Comparison of ENCODE assay signal across 21 cellular contexts in the genomic region with DNA sequence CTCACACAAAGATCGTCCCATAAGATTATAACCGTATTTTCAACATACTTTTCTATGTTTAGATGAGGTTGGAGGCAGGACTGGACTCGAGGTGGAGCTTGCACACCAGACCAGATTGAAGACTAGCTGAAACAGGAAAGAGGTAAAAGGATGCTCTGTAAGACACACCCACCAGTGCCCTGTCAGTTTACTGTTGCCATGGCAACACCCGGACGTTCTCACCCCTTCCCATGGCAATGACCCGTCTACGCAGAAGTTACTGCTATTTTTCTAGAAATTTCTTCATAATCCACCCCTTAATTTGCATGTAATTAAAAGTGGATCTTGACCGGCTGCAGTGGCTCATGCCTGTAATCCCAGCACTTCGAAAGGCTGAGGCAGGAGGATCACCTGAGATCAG. TPM values are rescaled to one million over a fixed set of nuclear protein-coding genes. Genes with fewer than 3 reads are reported as not detected.
DNase-seq lines count a peak whose midpoint lies in the region; ATAC-seq and TF ChIP-seq lines count a peak whose summit lies in the region.
"Had no signal": no experiment of that assay in that cellular context is flagged by ENCODE, and none has a peak within 500 bp of the region (broad histone marks: within the 10 kb centered on the region; RNA-seq: fewer than 3 reads in every experiment).

No MANE protein-coding gene starts in this region.

- no peak overlapping the region for H3K4me3 Mint-ChIP-seq in H9

- no peak overlapping the region for H2BK15ac ChIP-seq in H9 (ENCODE audit: low read depth, low read length)

- no peak overlapping the region for H4K8ac ChIP-seq in H9 (replicated peaks; ENCODE audit: insufficient read length, low read depth, low read length)

- peaks cover 0 to 16% of the 10 kb centered on the region in 2 experiments; a peak in 2 of 4 replicates for H3K4me1 Mint-ChIP-seq in H9

- H2AFZ ChIP-seq in H9 (ENCODE audit: low read length): no peak overlapping the region

- H3K4me2 ChIP-seq in H9 (ENCODE audit: insufficient read depth, insufficient read length, low read length): no peak overlapping the region
- H3K4me2 ChIP-seq: KMS-11, SK-N-SH had no signal

- no peak overlapping the region for H2BK12ac ChIP-seq in H9 (ENCODE audit: insufficient read length, low read depth, low read length)

- H3K4ac ChIP-seq in H9 (ENCODE audit: low read depth, low read length): no peak overlapping the region

- H3K36me3 Mint-ChIP-seq in H9 (ENCODE audit: insufficient read depth in 1 of 3, low read depth in 3 of 3): no peaks in the 10 kb centered on the region; a peak in 1 of 7 replicates

- H3K23ac ChIP-seq in H9 (ENCODE audit: insufficient read length, low read depth, low read length): no peak overlapping the region

- no peaks in the 10 kb centered on the region for H3K79me1 ChIP-seq in H9 (ENCODE audit: insufficient read depth, low read depth, low read length, poor library complexity, severe bottlenecking)

- no peaks in the 10 kb centered on the region for H3K27me3 ChIP-seq in H9 (ENCODE audit: insufficient read depth, low read length)

- no peak overlapping the region for H3K56ac ChIP-seq in H9 (ENCODE audit: insufficient read length, low read depth, low read length)

- no peaks in the 10 kb centered on the region; the same call in 1 of the 2 replicates for H3K4me1 ChIP-seq in H9 (ENCODE audit: insufficient read depth, low read length)

- no peaks in the 10 kb centered on the region for H3K9me3 ChIP-seq in H9 (ENCODE audit: control insufficient read depth, low read depth, low read length)
- H3K9me3 ChIP-seq: SK-N-SH had no signal

- no peak for ATAC-seq in HG02588 (IDR thresholded peaks at IDR 0.05; ENCODE audit: unreplicated experiment)
- no peak for ATAC-seq in HG02885 (IDR thresholded peaks at IDR 0.05; ENCODE audit: poor library complexity, unreplicated experiment)
- ATAC-seq: Panc1 had no signal

- H3K14ac ChIP-seq in H9 (ENCODE audit: insufficient read depth, low read length): no peak overlapping the region

- H4K20me1 ChIP-seq in H9 (ENCODE audit: control insufficient read depth, insufficient read depth, insufficient read length): no peaks in the 10 kb centered on the region

- no peak for TF ChIP-seq CTCF in H9 (conservative IDR thresholded peaks at IDR 0.05)
- no peak for TF ChIP-seq CTCF in NB4 (IDR thresholded peaks at IDR 0.05; ENCODE audit: low read depth, low read length)

- H2AK5ac ChIP-seq in H9 (ENCODE audit: insufficient read length, low read length): no peak overlapping the region

- WGBS in H9 (ENCODE audit: extremely low coverage, insufficient read length, low lambda C conversion rate): no CpG with 5 or more reads among the region's 9 CpGs

- H3T11ph ChIP-seq in H9 (ENCODE audit: low read length): no peak overlapping the region

- no peak overlapping the region for H3K27ac ChIP-seq in H9 (ENCODE audit: insufficient read length, low read depth, low read length)
- H3K27ac ChIP-seq: KMS-11 had no signal

- no peaks in the 10 kb centered on the region for H3K9me3 Mint-ChIP-seq in H9

- H3K27ac Mint-ChIP-seq in H9: no peak overlapping the region; a peak in 1 of 7 replicates

- no peak for TF ChIP-seq POLR2A in NB4 (IDR thresholded peaks at IDR 0.05; ENCODE audit: extremely low read depth, insufficient read length)

- H2BK120ac ChIP-seq in H9 (ENCODE audit: low read depth, low read length, poor library complexity, severe bottlenecking): no peak overlapping the region

- no peaks in the 10 kb centered on the region for H3K79me2 ChIP-seq in H9 (ENCODE audit: insufficient read depth, low read length)

- H4K5ac ChIP-seq in H9 (ENCODE audit: insufficient read length, low read depth, low read length): no peak overlapping the region

- no peak overlapping the region for H4K91ac ChIP-seq in H9 (ENCODE audit: insufficient read length, low read depth, low read length)

- H2BK5ac ChIP-seq in H9 (ENCODE audit: insufficient read length, low read length): no peak overlapping the region

- H3K18ac ChIP-seq in H9 (ENCODE audit: insufficient read length, low read depth, low read length): no peak overlapping the region

- H3K27me3 Mint-ChIP-seq in H9 (ENCODE audit: low read depth): peaks cover 3% of the 10 kb centered on the region

- no peak overlapping the region for H3K9ac ChIP-seq in H9 (ENCODE audit: extremely low read depth, insufficient read length, low read length)
- H3K9ac ChIP-seq: KMS-11, SK-N-SH had no signal

- no peaks in the 10 kb centered on the region for H3K23me2 ChIP-seq in H9 (ENCODE audit: insufficient read length, low read depth, low read length, poor library complexity, severe bottlenecking)

- H3K4me3 ChIP-seq in NB4 (ENCODE audit: low read depth, low read length): no peak overlapping the region

- H2BK20ac ChIP-seq in H9 (ENCODE audit: low read depth, low read length, poor library complexity, severe bottlenecking): no peak overlapping the region

- DNase-seq in H9: peak; percentile 16
- DNase-seq in NB4 (ENCODE audit: low read depth): peak; percentile 13
- peak; percentile 41 for DNase-seq in NCI-H69 (lab: John Stamatoyannopoulos, UW)
- DNase-seq in islet precursor cell: peak; percentile 48
- no peak for DNase-seq in mucosa of gallbladder (ENCODE audit: low spot score)
- DNase-seq: ACHN, AML-193, COR-L47, HCEC 1CT, NCI-H1048, NCI-H1694 treated with DMSO at 0.1 percent for 48 hours, NCI-H345, NCI-H774, Right ventricle myocardium superior, SK-N-SH, T-helper 1 cell, T1000 had no signal

RNA-seq across cellular contexts. Expression of a gene that starts 13.6 kb away (rescaled TPM):
- total RNA-seq in H9 (2021): 336 and 340 TPM in 2 replicates
- 151 TPM for total RNA-seq in mucosa of gallbladder
